ENCODE assay signal across 10 cellular contexts in genomic region chr2:216206041-216206699, GRCh38.
A peak's percentile ranks its signal among the peaks of the same experiment; 100 is the strongest.
DNase-seq lines count a peak whose midpoint lies in the region; ATAC-seq and TF ChIP-seq lines count a peak whose summit lies in the region.
"Had no signal": no experiment of that assay in that cellular context is flagged by ENCODE, and none has a peak within 500 bp of the region (broad histone marks: within the 10 kb centered on the region; RNA-seq: fewer than 3 reads in every experiment).

No MANE protein-coding gene starts in this region.

- H2BK120ac ChIP-seq in mesenchymal stem cell (ENCODE audit: low read depth, low read length), result no peak overlapping the region

- no peak overlapping the region for H3K18ac ChIP-seq in mesenchymal stem cell (ENCODE audit: low read depth in 1 of 2, low read length in 2 of 2)

- no peak overlapping the region for H3K9ac ChIP-seq in mesenchymal stem cell (ENCODE audit: low read length)

- TF ChIP-seq CTCF in GM20000 (IDR thresholded peaks at IDR 0.05; ENCODE audit: extremely low read depth, missing control alignments), result no peak

- no peak overlapping the region for H2AK5ac ChIP-seq in mesenchymal stem cell (ENCODE audit: low read length, severe bottlenecking)

- no peaks in the 10 kb centered on the region for H3K9me3 Mint-ChIP-seq in activated naive CD8-positive, alpha-beta T cell treated with anti-CD3 and anti-CD28 coated beads for 36 hours
- H3K9me3 Mint-ChIP-seq: naive B cell had no signal

- H3K36me3 ChIP-seq in mesenchymal stem cell (ENCODE audit: control insufficient read depth in 1 of 2, insufficient read depth in 2 of 2, low read depth in 1 of 2, low read length in 2 of 2), result peaks cover 33 to 83% of the 10 kb centered on the region in 2 experiments

- no peak overlapping the region for H3K4me3 Mint-ChIP-seq in activated naive CD8-positive, alpha-beta T cell treated with anti-CD3 and anti-CD28 coated beads for 36 hours
- H3K4me3 Mint-ChIP-seq: naive B cell had no signal

- H3K4me1 ChIP-seq in mesenchymal stem cell (ENCODE audit: control insufficient read depth, insufficient read depth, low read depth, low read length), result peaks cover 5% of the 10 kb centered on the region
- H3K4me1 ChIP-seq: gastroesophageal sphincter had no signal

- no peak overlapping the region for H4K91ac ChIP-seq in mesenchymal stem cell (ENCODE audit: low read length)

- H2BK15ac ChIP-seq in mesenchymal stem cell (ENCODE audit: low read depth, poor library complexity, severe bottlenecking), result no peak overlapping the region

- no peak overlapping the region for H3K4me3 ChIP-seq in mesenchymal stem cell (ENCODE audit: insufficient read depth in 1 of 2, low read depth in 1 of 2, low read length in 2 of 2)
- H3K4me3 ChIP-seq: gastroesophageal sphincter had no signal

- H3K36me3 Mint-ChIP-seq in activated naive CD8-positive, alpha-beta T cell treated with anti-CD3 and anti-CD28 coated beads for 36 hours, result peaks cover 78% of the 10 kb centered on the region

- H3K4ac ChIP-seq in mesenchymal stem cell (ENCODE audit: low read depth in 1 of 2, low read length in 2 of 2), result no peak overlapping the region

- H3K27ac ChIP-seq in mesenchymal stem cell (ENCODE audit: low read length, poor library complexity, severe bottlenecking), result no peak overlapping the region
- H3K27ac ChIP-seq: gastroesophageal sphincter had no signal

- ATAC-seq in GM18505 (IDR thresholded peaks at IDR 0.05; ENCODE audit: unreplicated experiment), result peak; percentile 80
- peak; percentile 79 for ATAC-seq in HG03095 (IDR thresholded peaks at IDR 0.05; ENCODE audit: unreplicated experiment)
- no peak for ATAC-seq in left cardiac atrium
- ATAC-seq: gastroesophageal sphincter had no signal

- no peak overlapping the region for H4K8ac ChIP-seq in mesenchymal stem cell (ENCODE audit: low read length)

- H3K79me1 ChIP-seq in mesenchymal stem cell (replicated peaks; ENCODE audit: low read length, poor library complexity, severe bottlenecking), result peaks cover 23% of the 10 kb centered on the region

- no peak for TF ChIP-seq POLR2A in GM18505 (IDR thresholded peaks at IDR 0.05; ENCODE audit: borderline replicate concordance, extremely low read depth, insufficient read depth, insufficient read length)

- H3K4me1 Mint-ChIP-seq in activated naive CD8-positive, alpha-beta T cell treated with anti-CD3 and anti-CD28 coated beads for 36 hours, result peaks cover 70% of the 10 kb centered on the region

- no peaks in the 10 kb centered on the region for H3K27me3 Mint-ChIP-seq in activated naive CD8-positive, alpha-beta T cell treated with anti-CD3 and anti-CD28 coated beads for 36 hours
- H3K27me3 Mint-ChIP-seq: naive B cell had no signal

- H2BK12ac ChIP-seq in mesenchymal stem cell (ENCODE audit: low read length in 2 of 2), result no peak overlapping the region

- WGBS in mesenchymal stem cell, result 100% methylated on average over 2 of the region's 2 CpGs

- H3K27me3 ChIP-seq in mesenchymal stem cell (ENCODE audit: control insufficient read depth in 1 of 2, insufficient read depth in 1 of 2, low read length in 2 of 2), result no peaks in the 10 kb centered on the region
- H3K27me3 ChIP-seq: gastroesophageal sphincter had no signal

- no peak overlapping the region for H2AFZ ChIP-seq in mesenchymal stem cell (ENCODE audit: low read depth, low read length)

- peak; percentile 35 for DNase-seq in GM20000 (ENCODE audit: low spot score)
- DNase-seq in activated naive CD8-positive, alpha-beta T cell treated with anti-CD3 and anti-CD28 coated beads for 36 hours, result no peak
- no peak for DNase-seq in retina
- DNase-seq in NCI-H2081 (lab: John Stamatoyannopoulos, UW), result no peak
- no peak for DNase-seq in mesenchymal stem cell
- no peak for DNase-seq in left cardiac atrium
- DNase-seq: naive B cell had no signal

- H3K27ac Mint-ChIP-seq in activated naive CD8-positive, alpha-beta T cell treated with anti-CD3 and anti-CD28 coated beads for 36 hours, result peak overlapping the region; percentile 92

- no peak overlapping the region for H3K4me2 ChIP-seq in mesenchymal stem cell (ENCODE audit: low read length, poor library complexity, severe bottlenecking)

- no peak overlapping the region for H2BK5ac ChIP-seq in mesenchymal stem cell (ENCODE audit: low read depth, low read length, poor library complexity, severe bottlenecking)

- H3K23ac ChIP-seq in mesenchymal stem cell (ENCODE audit: low read length in 2 of 2), result no peak overlapping the region

- H3K9me3 ChIP-seq in mesenchymal stem cell (ENCODE audit: control insufficient read depth, low read length), result no peaks in the 10 kb centered on the region
- H3K9me3 ChIP-seq: gastroesophageal sphincter had no signal

- intact Hi-C loops in left cardiac atrium (cut with DNase I), result no loop called here

- H3K14ac ChIP-seq in mesenchymal stem cell (ENCODE audit: low read length in 2 of 2), result no peak overlapping the region

Comparison
In these comparisons a context has a peak if more than half of its experiments do, and no peak if none do; other contexts are left out.
1. ATAC-seq: peak in GM18505 (single experiment) and HG03095 (single experiment); none in left cardiac atrium (0 of 2).